1 cellular context compared by ENCODE assay signal in the genomic region with DNA sequence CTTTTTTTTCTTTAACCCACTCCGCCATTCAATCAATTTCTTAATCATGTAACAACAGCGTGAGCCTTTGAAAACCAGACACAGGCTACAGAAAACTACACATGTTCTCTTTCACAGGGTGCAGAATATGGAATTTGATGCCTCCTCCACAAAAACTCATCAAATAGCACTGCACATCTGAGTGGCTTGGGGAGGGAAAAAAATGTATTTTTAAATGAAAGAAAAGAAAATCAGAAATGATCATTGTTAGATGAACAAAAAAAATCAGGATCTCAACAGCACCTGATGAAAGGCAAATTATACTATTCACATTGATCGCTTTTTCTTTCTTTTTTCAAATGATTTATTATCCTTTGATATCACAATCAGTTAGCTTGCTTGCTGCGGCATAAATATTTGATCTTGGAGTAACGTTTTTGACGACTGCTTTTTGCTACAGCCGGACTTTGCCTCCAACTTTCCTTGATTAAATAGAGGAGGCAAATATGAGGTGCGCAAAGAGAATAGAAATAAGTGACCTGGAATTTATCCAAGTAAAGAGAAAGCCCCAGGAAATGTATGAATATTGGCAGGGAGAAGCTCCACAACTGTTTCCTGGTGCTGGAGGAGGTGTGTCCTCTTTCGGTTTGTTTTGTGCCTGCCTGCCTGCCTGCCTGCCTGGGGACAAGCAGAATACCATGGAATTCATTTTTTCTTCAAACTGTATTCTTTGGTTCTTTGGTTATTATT.
TF ChIP-seq lines count a peak whose summit lies in the region.

No MANE protein-coding gene starts in this region.

TF ChIP-seq in IMR-90, 13 proteins besides CTCF, POLR2A, EP300 and RAD21:
- no peak for TF ChIP-seq NFE2L2 (IDR thresholded peaks at IDR 0.05; ENCODE audit: low read depth, low read length)
- TF ChIP-seq, protein P1, sequence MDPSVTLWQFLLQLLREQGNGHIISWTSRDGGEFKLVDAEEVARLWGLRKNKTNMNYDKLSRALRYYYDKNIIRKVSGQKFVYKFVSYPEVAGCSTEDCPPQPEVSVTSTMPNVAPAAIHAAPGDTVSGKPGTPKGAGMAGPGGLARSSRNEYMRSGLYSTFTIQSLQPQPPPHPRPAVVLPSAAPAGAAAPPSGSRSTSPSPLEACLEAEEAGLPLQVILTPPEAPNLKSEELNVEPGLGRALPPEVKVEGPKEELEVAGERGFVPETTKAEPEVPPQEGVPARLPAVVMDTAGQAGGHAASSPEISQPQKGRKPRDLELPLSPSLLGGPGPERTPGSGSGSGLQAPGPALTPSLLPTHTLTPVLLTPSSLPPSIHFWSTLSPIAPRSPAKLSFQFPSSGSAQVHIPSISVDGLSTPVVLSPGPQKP (IDR thresholded peaks at IDR 0.05; ENCODE audit: borderline replicate concordance, low read depth, low read length), result no peak
